In genomic region chr7:130910949-130911944, GRCh38 we compare ENCODE assay signal across 9 cellular contexts.
DNase-seq lines count a peak whose midpoint lies in the region; ATAC-seq, FAIRE-seq and TF ChIP-seq lines count a peak whose summit lies in the region.
"Had no signal": no experiment of that assay in that cellular context is flagged by ENCODE, and none has a peak within 500 bp of the region (broad histone marks: within the 10 kb centered on the region; RNA-seq: fewer than 3 reads in every experiment).

No MANE protein-coding gene starts in this region.

- no peak for TF ChIP-seq EP300 in HepG2 (IDR thresholded peaks at IDR 0.05; ENCODE audit: low read depth in 2 of 2, low read length in 2 of 2)
- TF ChIP-seq EP300 in HepG2 (CRISPR knock-in tag; IDR thresholded peaks at IDR 0.05; ENCODE audit: borderline replicate concordance) = no peak

- BruUV-seq in HepG2 (replicated peaks; lab: Mats Ljungman, UMichigan) = TSS peak; percentile 38

- peak overlapping the region; percentile 94 for H3K27ac ChIP-seq in HepG2 (ENCODE audit: extremely low read length, insufficient read depth, low read length)
- H3K27ac ChIP-seq in right lobe of liver = peak overlapping the region in 1 of 3 donors; percentile 94
- H3K27ac ChIP-seq in adrenal gland = peak overlapping the region in 3 of 5 donors; percentile 91 to 94 (median 93)
- H3K27ac ChIP-seq in uterus = peak overlapping the region; percentile 86 to 97

- peak; percentile 28 for DNase-seq in HepG2 (ENCODE audit: low spot score)
- DNase-seq in right lobe of liver = no peak
- no peak for DNase-seq in adrenal gland
- DNase-seq in iris pigment epithelial cell (ENCODE audit: low read depth) = peak; percentile 81
- no peak for DNase-seq in uterus
- DNase-seq in DMS153 treated with DMSO at 0.1 percent for 48 hours (lab: John Stamatoyannopoulos, UW; ENCODE audit: unreplicated experiment) = no peak
- no peak for DNase-seq in NCI-H1694 treated with DMSO at 0.1 percent for 48 hours (lab: John Stamatoyannopoulos, UW)

- H2AFZ ChIP-seq in HepG2 (ENCODE audit: low read length) = no peak overlapping the region

- H3K4me3 ChIP-seq in HepG2 (replicated peaks in 1 of 3; ENCODE audit: insufficient read depth in 1 of 3, low read depth in 2 of 3, low read length in 3 of 3) (peak overlapping the region; percentile 54 to 72 (median 67)), right lobe of liver (peak overlapping the region in 1 of 3 donors; percentile 33), adrenal gland (peak overlapping the region in 1 of 4 donors; percentile 51), uterus (peak overlapping the region; percentile 27 to 41)

- CTCF ChIA-PET in HepG2 (lab: Yijun Ruan, JAX; ENCODE audit: low intra/inter-chr PET ratio, low total read pairs) = no interaction called here

- H3K27me3 ChIP-seq in HepG2 (ENCODE audit: control insufficient read depth in 1 of 2, insufficient read depth in 2 of 2, low read length in 2 of 2) = no peaks in the 10 kb centered on the region
- H3K27me3 ChIP-seq in right lobe of liver = no peaks in the 10 kb centered on the region
- no peaks in the 10 kb centered on the region for H3K27me3 ChIP-seq in adrenal gland
- H3K27me3 ChIP-seq in uterus = no peaks in the 10 kb centered on the region
- H3K27me3 ChIP-seq: neutrophil had no signal

- intact Hi-C loops in HepG2 (cut with micrococcal nuclease; ENCODE audit: unreplicated experiment) (no loop called here), right lobe of liver (cut with DNase I) (no loop called here), adrenal gland (cut with DNase I) (no loop called here), uterus (cut with DNase I; ENCODE audit: low total_unique reads) (no loop called here)

- POLR2A ChIA-PET in HepG2 (lab: Yijun Ruan, JAX) = interaction anchor here (1.1 to 2.9 kb wide), 6 partner anchors 14 to 146 kb away, joined by 3 to 7 read pairs (median 4); no protein-coding TSS in a partner anchor

- WGBS in HepG2 (ENCODE audit: low lambda C conversion rate) = 65% methylated on average over 6 of the region's 7 CpGs
- WGBS in right lobe of liver (ENCODE audit: insufficient coverage, low coverage, low lambda C conversion rate, missing lambda C conversion rate) = 65% methylated on average over 7 of the region's 7 CpGs
- 79 to 83% (median 82%) methylated on average over 7 of the region's 7 CpGs for WGBS in adrenal gland, 4 donors

- H3K9ac ChIP-seq in HepG2 (ENCODE audit: insufficient read depth, low read depth, low read length) = peak overlapping the region; percentile 76

- peaks cover 96% of the 10 kb centered on the region for H3K79me2 ChIP-seq in HepG2 (ENCODE audit: insufficient read depth, low read length)

- H3K4me2 ChIP-seq in HepG2 (ENCODE audit: low read depth, low read length) = peak overlapping the region; percentile 84

- H3K4me1 ChIP-seq in HepG2 (ENCODE audit: insufficient read depth, low read length) = peaks cover 97% of the 10 kb centered on the region
- peaks cover 0 to 54% (median 27%) of the 10 kb centered on the region in 4 donors for H3K4me1 ChIP-seq in right lobe of liver
- H3K4me1 ChIP-seq in adrenal gland (replicated peaks in 1 of 2) = peaks cover 40 to 53% of the 10 kb centered on the region in 2 donors
- H3K4me1 ChIP-seq in uterus = peaks cover 12 to 15% of the 10 kb centered on the region in 2 donors

- ATAC-seq in HepG2 (no peak), right lobe of liver (no peak), GM18498 (IDR thresholded peaks at IDR 0.05; ENCODE audit: unreplicated experiment) (no peak)

- in situ Hi-C loops in HepG2 (cut with HindIII; ENCODE audit: extremely low pct_ligation_motif_present, low pct_unique_long_range_greater_than_20kb) = no loop called here

- TF ChIP-seq CTCF in HepG2 (CRISPR knock-in tag; IDR thresholded peaks at IDR 0.05) (no peak), right lobe of liver (IDR thresholded peaks at IDR 0.05) (no peak), adrenal gland (IDR thresholded peaks at IDR 0.05) (no peak), uterus (IDR thresholded peaks at IDR 0.05) (no peak)

- no peaks in the 10 kb centered on the region; a peak in 2 of 5 replicates for H3K36me3 ChIP-seq in HepG2 (replicated peaks in 1 of 2; ENCODE audit: control insufficient read depth in 1 of 2, insufficient read depth in 2 of 2, low read length in 2 of 2)
- no peaks in the 10 kb centered on the region for H3K36me3 ChIP-seq in right lobe of liver
- no peaks in the 10 kb centered on the region for H3K36me3 ChIP-seq in adrenal gland (replicated peaks in 1 of 2)
- H3K36me3 ChIP-seq in uterus = no peaks in the 10 kb centered on the region

- TF ChIP-seq RAD21 in HepG2 (CRISPR knock-in tag; IDR thresholded peaks at IDR 0.05) = no peak

- TF ChIP-seq POLR2A in HepG2 (IDR thresholded peaks at IDR 0.05; ENCODE audit: insufficient read depth in 1 of 2, low read depth in 2 of 2, low read length in 2 of 2) (no peak), right lobe of liver (IDR thresholded peaks at IDR 0.05) (no peak), adrenal gland (IDR thresholded peaks at IDR 0.05) (no peak), uterus (IDR thresholded peaks at IDR 0.05) (no peak)

- no peaks in the 10 kb centered on the region for H3K9me3 ChIP-seq in HepG2 (ENCODE audit: low read length)
- no peaks in the 10 kb centered on the region for H3K9me3 ChIP-seq in right lobe of liver
- no peaks in the 10 kb centered on the region for H3K9me3 ChIP-seq in adrenal gland (replicated peaks in 1 of 3)
- no peaks in the 10 kb centered on the region for H3K9me3 ChIP-seq in uterus
- H3K9me3 ChIP-seq: neutrophil had no signal

- no peak for FAIRE-seq in HepG2 (lab: Jason Lieb, UNC)

- H4K20me1 ChIP-seq in HepG2 (ENCODE audit: insufficient read depth, low read length) = no peaks in the 10 kb centered on the region

TF ChIP-seq in HepG2, 621 proteins besides CTCF, POLR2A, EP300 and RAD21 (continues in another document):
- TF ChIP-seq ZBTB4 (CRISPR knock-in tag; IDR thresholded peaks at IDR 0.05; ENCODE audit: borderline replicate concordance) (no peak), EZH2 (conservative IDR thresholded peaks at IDR 0.05; ENCODE audit: low read depth, low read length) (no peak), EEA1 (CRISPR knock-in tag; IDR thresholded peaks at IDR 0.05; ENCODE audit: borderline replicate concordance) (no peak), MAFF (IDR thresholded peaks at IDR 0.05; ENCODE audit: low read depth, low read length) (no peak), RBFOX2 (IDR thresholded peaks at IDR 0.05; ENCODE audit: low read depth, low read length) (peak; percentile 76)

Comparison
In these comparisons a context has a peak if more than half of its experiments do, and no peak if none do; other contexts are left out.
1. DNase-seq: peak in HepG2 (single experiment) and iris pigment epithelial cell (single experiment); none in right lobe of liver (0 of 3), adrenal gland (0 of 7), uterus (0 of 2), DMS153 treated with DMSO at 0.1 percent for 48 hours (single experiment) and NCI-H1694 treated with DMSO at 0.1 percent for 48 hours (single experiment).